Comparison of ENCODE assay signal across 7 cellular contexts in the genomic region with DNA sequence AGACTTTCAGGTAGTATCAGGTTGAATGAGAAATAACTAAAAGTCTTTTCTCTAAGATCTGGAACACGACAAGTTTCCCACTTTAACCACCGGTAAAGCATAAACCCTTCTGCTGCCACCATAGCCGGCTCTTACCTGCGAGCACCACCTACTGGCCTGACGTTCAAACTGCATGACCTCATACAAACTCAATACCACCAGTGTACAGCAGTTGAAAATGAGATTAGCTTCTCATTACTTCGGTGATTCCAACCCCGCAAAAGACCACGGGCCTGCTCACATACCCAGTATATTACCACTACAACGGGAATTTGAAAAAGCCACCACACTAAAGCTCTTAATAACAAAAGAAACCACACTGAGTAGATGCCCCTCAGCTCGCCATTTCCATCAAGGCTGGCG.
DNase-seq lines count a peak whose midpoint lies in the region; ATAC-seq and TF ChIP-seq lines count a peak whose summit lies in the region.
"Not testable (repeated sequence)": the region's sequence is repeated elsewhere in the genome, so short reads cannot be mapped to it uniquely, and the experiment has no call there.

No MANE protein-coding gene starts in this region.

- CTCF ChIA-PET in naive thymus-derived CD4-positive, alpha-beta T cell (lab: Charles Lee): interaction anchor here (1.1 to 1.3 kb wide), 2 partner anchors 11 to 104 kb away, joined by 3 to 5 read pairs; no protein-coding TSS in a partner anchor

- in situ Hi-C loops in astrocyte of the cerebellum (cut with HindIII; ENCODE audit: low sequenced_read_pairs): not testable (repeated sequence)

- DNase-seq in GM23338 (ENCODE audit: low spot score) (peak; percentile 1), SW480 (ENCODE audit: low spot score) (peak; percentile 38)
- DNase-seq in astrocyte of the cerebellum (ENCODE audit: low read depth); fibroblast of villous mesenchyme (ENCODE audit: low read depth): not testable (repeated sequence)
- DNase-seq in naive thymus-derived CD4-positive, alpha-beta T cell: peak in 4 of 9 donors; percentile 33 to 51 (median 41)

- H3K4me1 ChIP-seq in GM23338 (ENCODE audit: insufficient read depth); KMS-11 (ENCODE audit: low read depth, poor library complexity, severe bottlenecking): not testable (repeated sequence)
- peaks cover 7 to 17% of the 10 kb centered on the region in 2 donors for H3K4me1 ChIP-seq in naive thymus-derived CD4-positive, alpha-beta T cell (ENCODE audit: control insufficient read depth in 2 of 2, insufficient read depth in 2 of 2, low read length in 2 of 2)

- POLR2A ChIA-PET in naive thymus-derived CD4-positive, alpha-beta T cell (lab: Charles Lee): not testable (repeated sequence)

- not testable (repeated sequence) for H3K4me2 ChIP-seq in GM23338, KMS-11

- TF ChIP-seq CTCF in GM12873 (IDR thresholded peaks at IDR 0.05; ENCODE audit: insufficient read depth, low read depth, low read length, missing control alignments) (peak; percentile 58), GM23338 (conservative IDR thresholded peaks at IDR 0.05; ENCODE audit: low read depth in 2 of 2) (peak in 1 of 2 experiments; percentile 32; a peak in 2 of 4 replicates), KMS-11 (conservative IDR thresholded peaks at IDR 0.05; ENCODE audit: low read depth, low read length) (peak; percentile 46; the same call in 1 of the 2 replicates), astrocyte of the cerebellum (IDR thresholded peaks at IDR 0.05; ENCODE audit: low read depth, low read length, missing control alignments) (peak; percentile 23), fibroblast of villous mesenchyme (IDR thresholded peaks at IDR 0.05; ENCODE audit: insufficient read depth, low read depth, low read length) (peak; percentile 17)

- not testable (repeated sequence) for H3K4me3 ChIP-seq in GM23338; KMS-11 (IDR thresholded peaks at IDR 0.05; ENCODE audit: insufficient read depth, low read depth, low read length); astrocyte of the cerebellum (ENCODE audit: low read depth, low read length); fibroblast of villous mesenchyme (ENCODE audit: low read depth, low read length); naive thymus-derived CD4-positive, alpha-beta T cell (ENCODE audit: low read length)

- H3K27me3 ChIP-seq in GM23338 (ENCODE audit: insufficient read depth); KMS-11 (ENCODE audit: insufficient read depth, low read depth); naive thymus-derived CD4-positive, alpha-beta T cell (ENCODE audit: control insufficient read depth in 2 of 2, insufficient read depth in 2 of 2, low read length in 2 of 2): not testable (repeated sequence)

- H2AFZ ChIP-seq in GM23338; KMS-11 (ENCODE audit: low read depth): not testable (repeated sequence)

- not testable (repeated sequence) for H4K20me1 ChIP-seq in GM23338 (replicated peaks; ENCODE audit: insufficient read depth); KMS-11 (ENCODE audit: insufficient read depth)

- not testable (repeated sequence) for H3K9ac ChIP-seq in KMS-11

- not testable (repeated sequence) for H3K27ac ChIP-seq in GM23338 (ENCODE audit: low read depth); KMS-11; naive thymus-derived CD4-positive, alpha-beta T cell (ENCODE audit: low read depth, low read length)

- ATAC-seq in GM23338: not testable (repeated sequence)
- ATAC-seq in naive thymus-derived CD4-positive, alpha-beta T cell: peak; percentile 96

- peaks cover 63% of the 10 kb centered on the region for H3K9me3 Mint-ChIP-seq in GM23338
- H3K9me3 Mint-ChIP-seq in naive thymus-derived CD4-positive, alpha-beta T cell: not testable (repeated sequence)

- H3K4me1 Mint-ChIP-seq in GM23338: not testable (repeated sequence)
- peaks cover 13 to 50% (median 39%) of the 10 kb centered on the region in 7 donors for H3K4me1 Mint-ChIP-seq in naive thymus-derived CD4-positive, alpha-beta T cell

- peaks cover 12% of the 10 kb centered on the region; the same call in 2 of the 3 replicates for H3K36me3 Mint-ChIP-seq in GM23338 (ENCODE audit: low read depth)
- H3K36me3 Mint-ChIP-seq in naive thymus-derived CD4-positive, alpha-beta T cell: not testable (repeated sequence)

- not testable (repeated sequence) for H3K4me3 Mint-ChIP-seq in GM23338
- peak overlapping the region in 3 of 10 donors; percentile 10 to 32 (median 22) for H3K4me3 Mint-ChIP-seq in naive thymus-derived CD4-positive, alpha-beta T cell

- H3K79me2 ChIP-seq in GM23338 (replicated peaks; ENCODE audit: insufficient read depth); KMS-11 (ENCODE audit: insufficient read depth, low read depth): not testable (repeated sequence)

- H3K27me3 Mint-ChIP-seq in GM23338 (ENCODE audit: insufficient read depth, low read depth, poor library complexity); naive thymus-derived CD4-positive, alpha-beta T cell: not testable (repeated sequence)

- H3K27ac Mint-ChIP-seq in GM23338: not testable (repeated sequence)
- peak overlapping the region in 1 of 9 donors; percentile 52 for H3K27ac Mint-ChIP-seq in naive thymus-derived CD4-positive, alpha-beta T cell

- H3K36me3 ChIP-seq in GM23338 (ENCODE audit: insufficient read depth); KMS-11 (ENCODE audit: insufficient read depth); naive thymus-derived CD4-positive, alpha-beta T cell (ENCODE audit: control insufficient read depth in 2 of 3, insufficient read depth in 3 of 3, low read length in 3 of 3): not testable (repeated sequence)

- H3K9me2 ChIP-seq in GM23338 (ENCODE audit: insufficient read depth): not testable (repeated sequence)

- not testable (repeated sequence) for H3K9me3 ChIP-seq in naive thymus-derived CD4-positive, alpha-beta T cell (ENCODE audit: control insufficient read depth in 2 of 3, low read length in 3 of 3)

- intact Hi-C loops in naive thymus-derived CD4-positive, alpha-beta T cell (cut with micrococcal nuclease): loop anchor here in 1 of 2 donors (10.0 kb wide), 1 partner anchor 540 kb away; no protein-coding TSS in a partner anchor

- H3F3A ChIP-seq in GM23338 (replicated peaks; ENCODE audit: low read depth): not testable (repeated sequence)
